1 cellular context compared by ENCODE assay signal in the genomic region with DNA sequence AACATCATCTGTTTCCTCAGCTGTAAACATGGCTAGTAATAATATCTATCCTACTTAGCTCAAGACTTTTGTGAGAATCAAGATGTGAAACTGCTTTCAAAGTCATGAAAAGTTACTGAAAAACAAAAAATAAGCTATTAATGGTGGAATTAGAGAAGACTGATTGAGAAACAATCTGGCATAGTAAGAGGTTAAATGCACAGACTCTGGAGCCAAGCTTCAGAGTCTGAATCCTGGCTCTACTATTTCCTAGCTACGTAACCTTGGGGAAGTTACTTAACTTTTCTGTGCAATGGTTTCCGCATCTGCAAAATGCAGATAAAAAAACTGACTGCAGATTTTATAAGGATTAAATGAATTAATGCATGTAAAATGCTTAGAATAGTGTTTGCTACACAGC.
TF ChIP-seq lines count a peak whose summit lies in the region.

No MANE protein-coding gene starts in this region.

TF ChIP-seq in endothelial cell of umbilical vein, 7 proteins besides CTCF, POLR2A, EP300 and RAD21 (continued from another document):
- TF ChIP-seq POLR2AphosphoS5 (IDR thresholded peaks at IDR 0.05; ENCODE audit: insufficient read depth, low read depth, low read length) (no peak), GATA2 (IDR thresholded peaks at IDR 0.05; ENCODE audit: insufficient read depth, insufficient read length, low read depth, low read length) (no peak), EZH2 (IDR thresholded peaks at IDR 0.05; ENCODE audit: borderline replicate concordance, low read depth, low read length, severe bottlenecking) (no peak)
- TF ChIP-seq, protein P1, sequence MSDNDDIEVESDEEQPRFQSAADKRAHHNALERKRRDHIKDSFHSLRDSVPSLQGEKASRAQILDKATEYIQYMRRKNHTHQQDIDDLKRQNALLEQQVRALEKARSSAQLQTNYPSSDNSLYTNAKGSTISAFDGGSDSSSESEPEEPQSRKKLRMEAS (IDR thresholded peaks at IDR 0.05; ENCODE audit: insufficient read depth, insufficient read length): no peak
